Comparison of ENCODE assay signal across 1 cellular context in genomic region chr17:76376318-76377133, GRCh38.
TF ChIP-seq lines count a peak whose summit lies in the region.

No MANE protein-coding gene starts in this region.

TF ChIP-seq in HepG2, 621 proteins besides CTCF, POLR2A, EP300 and RAD21 (continued from another document and continues in another):
- TF ChIP-seq MXD4 (CRISPR knock-in tag; IDR thresholded peaks at IDR 0.05) (peak; percentile 64), RARG (CRISPR knock-in tag; IDR thresholded peaks at IDR 0.05; ENCODE audit: low read depth) (0 out of 2 replicates have a peak, but pooled peaks have one; percentile 26), TBX3 (IDR thresholded peaks at IDR 0.05; ENCODE audit: borderline replicate concordance) (peak; percentile 67; the same call in 1 of the 2 replicates), ZNF614 (CRISPR knock-in tag; IDR thresholded peaks at IDR 0.05; ENCODE audit: borderline replicate concordance) (peak; percentile 86; the same call in 1 of the 2 replicates), SAP130 (CRISPR knock-in tag; IDR thresholded peaks at IDR 0.05; ENCODE audit: low read depth) (peak; percentile 94), ZNF558 (CRISPR knock-in tag; IDR thresholded peaks at IDR 0.05; ENCODE audit: borderline replicate concordance) (no peak), GMEB2 (CRISPR knock-in tag; IDR thresholded peaks at IDR 0.05; ENCODE audit: low read depth) (no peak), IRF2 (CRISPR knock-in tag; IDR thresholded peaks at IDR 0.05) (peak; percentile 93), TFDP1 (CRISPR knock-in tag; IDR thresholded peaks at IDR 0.05; ENCODE audit: borderline replicate concordance) (no peak), ZNF678 (CRISPR knock-in tag; IDR thresholded peaks at IDR 0.05) (no peak), TRAFD1 (CRISPR knock-in tag; IDR thresholded peaks at IDR 0.05; ENCODE audit: borderline replicate concordance) (no peak), ZBTB14 (CRISPR knock-in tag; IDR thresholded peaks at IDR 0.05) (peak; percentile 55; the same call in 1 of the 2 replicates), NR2C2 (CRISPR knock-in tag; IDR thresholded peaks at IDR 0.05; ENCODE audit: borderline replicate concordance) (peak; percentile 70; the same call in 1 of the 2 replicates), ZNF431 (CRISPR knock-in tag; IDR thresholded peaks at IDR 0.05; ENCODE audit: borderline replicate concordance, low read depth) (no peak), ZNF639 (CRISPR knock-in tag; conservative IDR thresholded peaks at IDR 0.05) (no peak), ZNF280D (CRISPR knock-in tag; IDR thresholded peaks at IDR 0.05) (peak; percentile 87), ZNF143 (CRISPR knock-in tag; IDR thresholded peaks at IDR 0.05) (0 out of 2 replicates have a peak, but pooled peaks have one; percentile 25), CBFB (CRISPR knock-in tag; IDR thresholded peaks at IDR 0.05) (peak; percentile 87), MYPOP (CRISPR knock-in tag; IDR thresholded peaks at IDR 0.05) (peak; percentile 63; the same call in 1 of the 2 replicates), AKNA (CRISPR knock-in tag; IDR thresholded peaks at IDR 0.05; ENCODE audit: borderline replicate concordance) (no peak), HCFC1 (IDR thresholded peaks at IDR 0.05; ENCODE audit: low read depth, low read length) (no peak), RFX5 (IDR thresholded peaks at IDR 0.05; ENCODE audit: low read depth, low read length) (no peak), NFYC (CRISPR knock-in tag; IDR thresholded peaks at IDR 0.05) (no peak), EZH2 (conservative IDR thresholded peaks at IDR 0.05; ENCODE audit: low read depth, low read length) (no peak), YEATS2 (CRISPR knock-in tag; IDR thresholded peaks at IDR 0.05; ENCODE audit: borderline replicate concordance) (peak; percentile 53; the same call in 1 of the 2 replicates), ZSCAN30 (CRISPR knock-in tag; IDR thresholded peaks at IDR 0.05) (no peak), IKZF1 (IDR thresholded peaks at IDR 0.05) (no peak), ZSCAN29 (CRISPR knock-in tag; conservative IDR thresholded peaks at IDR 0.05) (0 out of 2 replicates have a peak, but pooled peaks have one; percentile 21), CENPBD1 (CRISPR knock-in tag; IDR thresholded peaks at IDR 0.05; ENCODE audit: borderline replicate concordance, low read depth) (no peak), THYN1 (CRISPR knock-in tag; IDR thresholded peaks at IDR 0.05; ENCODE audit: borderline replicate concordance, low read depth) (no peak), PHF8 (CRISPR knock-in tag; IDR thresholded peaks at IDR 0.05) (peak; percentile 51; the same call in 1 of the 2 replicates), HNF4G (IDR thresholded peaks at IDR 0.05; ENCODE audit: borderline replicate concordance, low read depth, low read length) (peak; percentile 47; the same call in 1 of the 2 replicates), HNF4G (CRISPR knock-in tag; IDR thresholded peaks at IDR 0.05; ENCODE audit: borderline replicate concordance, low read depth) (peak; percentile 15; the same call in 1 of the 2 replicates), ZBTB7B (CRISPR knock-in tag; IDR thresholded peaks at IDR 0.05) (peak; percentile 100), MAFF (IDR thresholded peaks at IDR 0.05; ENCODE audit: low read depth, low read length) (no peak), ZSCAN31 (CRISPR knock-in tag; IDR thresholded peaks at IDR 0.05; ENCODE audit: low read depth) (peak; percentile 77), PHF20 (CRISPR knock-in tag; IDR thresholded peaks at IDR 0.05) (no peak), IKZF5 (CRISPR knock-in tag; IDR thresholded peaks at IDR 0.05) (peak; percentile 94)
